10 cellular contexts compared by ENCODE assay signal in genomic region chr19:38840583-38840968, GRCh38. TPM values are rescaled to one million over a fixed set of nuclear protein-coding genes. Genes with fewer than 3 reads are reported as not detected.
DNase-seq lines count a peak whose midpoint lies in the region; ATAC-seq and TF ChIP-seq lines count a peak whose summit lies in the region.
"Had no signal": no experiment of that assay in that cellular context is flagged by ENCODE, and none has a peak within 500 bp of the region (broad histone marks: within the 10 kb centered on the region; RNA-seq: fewer than 3 reads in every experiment).

No MANE protein-coding gene starts in this region.

- H3K27me3 Mint-ChIP-seq in CD8-positive, alpha-beta memory T cell, result peaks cover 0 to 10% of the 10 kb centered on the region in 2 donors
- H3K27me3 Mint-ChIP-seq in central memory CD8-positive, alpha-beta T cell, result no peaks in the 10 kb centered on the region

- no peak for TF ChIP-seq POLR2A in prostate gland (IDR thresholded peaks at IDR 0.05)
- no peak for TF ChIP-seq POLR2A in transverse colon (IDR thresholded peaks at IDR 0.05)

- intact Hi-C loops in PC-9 (cut with micrococcal nuclease; ENCODE audit: unreplicated experiment), result no loop called here
- intact Hi-C loops in prostate gland (cut with DNase I), result no loop called here
- intact Hi-C loops in transverse colon (cut with DNase I; ENCODE audit: low total_unique reads), result no loop called here

- no peak for DNase-seq in CD8-positive, alpha-beta memory T cell
- no peak for DNase-seq in PC-9
- no peak for DNase-seq in central memory CD8-positive, alpha-beta T cell (ENCODE audit: low spot score in 2 of 2)
- DNase-seq in prostate gland (ENCODE audit: low spot score), result no peak
- DNase-seq in NCI-H2171 (lab: John Stamatoyannopoulos, UW), result no peak
- no peak for DNase-seq in transverse colon
- DNase-seq in foreskin fibroblast, result no peak
- DNase-seq: Kasumi-1, NCI-H2107, T1000 had no signal

- peaks cover 51% of the 10 kb centered on the region for H3K4me1 ChIP-seq in CD8-positive, alpha-beta memory T cell (ENCODE audit: insufficient read depth, low read length)
- H3K4me1 ChIP-seq in PC-9 (replicated peaks; ENCODE audit: insufficient read depth) (peaks cover 49% of the 10 kb centered on the region), prostate gland (replicated peaks) (peaks cover 27% of the 10 kb centered on the region), transverse colon (peaks cover 0 to 7% (median 1%) of the 10 kb centered on the region in 4 donors)

- BruUV-seq in PC-9 (replicated peaks; lab: Mats Ljungman, UMichigan), result no TSS peak

- H3K27ac Mint-ChIP-seq in CD8-positive, alpha-beta memory T cell, result peak overlapping the region in 6 of 8 donors; percentile 70 to 93 (median 87)
- H3K27ac Mint-ChIP-seq in central memory CD8-positive, alpha-beta T cell (ENCODE audit: low read depth), result peak overlapping the region; percentile 83

- peaks cover 96% of the 10 kb centered on the region for H3F3A ChIP-seq in PC-9 (ENCODE audit: insufficient read depth, low read depth)

- H3K4me3 Mint-ChIP-seq in CD8-positive, alpha-beta memory T cell, result peak overlapping the region in 2 of 7 donors; percentile 66 to 67
- H3K4me3 Mint-ChIP-seq in central memory CD8-positive, alpha-beta T cell, result peak overlapping the region; percentile 73

- no peak overlapping the region for H3K27ac ChIP-seq in CD8-positive, alpha-beta memory T cell (ENCODE audit: low read depth, low read length)
- peak overlapping the region; percentile 31 for H3K27ac ChIP-seq in PC-9
- H3K27ac ChIP-seq in prostate gland, result peak overlapping the region; percentile 2 to 81
- H3K27ac ChIP-seq in transverse colon, result peak overlapping the region in 1 of 4 donors; percentile 10

- no peaks in the 10 kb centered on the region for H3K9me3 ChIP-seq in CD8-positive, alpha-beta memory T cell (ENCODE audit: low read length)
- H3K9me3 ChIP-seq in PC-9 (ENCODE audit: insufficient read depth, low read depth), result no peaks in the 10 kb centered on the region
- H3K9me3 ChIP-seq in prostate gland, result no peaks in the 10 kb centered on the region
- H3K9me3 ChIP-seq in transverse colon, result no peaks in the 10 kb centered on the region

- peaks cover 46 to 62% (median 47%) of the 10 kb centered on the region in 3 donors for H3K4me1 Mint-ChIP-seq in CD8-positive, alpha-beta memory T cell
- H3K4me1 Mint-ChIP-seq in central memory CD8-positive, alpha-beta T cell, result peaks cover 59% of the 10 kb centered on the region

- POLR2A ChIA-PET in CD8-positive, alpha-beta memory T cell (lab: Charles Lee), result interaction anchor here (1.1 to 1.3 kb wide), 2 partner anchors 8 to 26 kb away, joined by 3 read pairs; no protein-coding TSS in a partner anchor
- POLR2A ChIA-PET in PC-9 (lab: Charles Lee; ENCODE audit: unreplicated experiment), result no interaction called here

- peaks cover 35% of the 10 kb centered on the region for H4K20me1 ChIP-seq in PC-9 (ENCODE audit: insufficient read depth)

- WGBS in prostate gland, result 74% methylated on average over 5 of the region's 5 CpGs
- whole genome bisulfite sequencing in transverse colon (ENCODE audit: low coverage in 1 of 2), 2 donors, result 93% methylated on average over 5 of the region's 5 CpGs; no CpG with 5 or more reads in 1 of the 2 donors

- no peak for TF ChIP-seq CTCF in PC-9 (conservative IDR thresholded peaks at IDR 0.05)
- no peak for TF ChIP-seq CTCF in prostate gland (IDR thresholded peaks at IDR 0.05)
- no peak for TF ChIP-seq CTCF in transverse colon (IDR thresholded peaks at IDR 0.05)
- TF ChIP-seq CTCF in foreskin fibroblast (IDR thresholded peaks at IDR 0.05; ENCODE audit: low read depth, low read length), result no peak

- in situ Hi-C loops in transverse colon (cut with MboI; ENCODE audit: low pct_ligation_motif_present in 1 of 4, low pct_unique_long_range_greater_than_20kb in 1 of 4, low sequenced_read_pairs in 3 of 4), result no loop called here

- ATAC-seq in central memory CD8-positive, alpha-beta T cell (replicated peaks; ENCODE audit: extremely low read depth, poor library complexity, severe bottlenecking), result no peak

- H3K4me2 ChIP-seq in PC-9, result no peak overlapping the region

- no peak for TF ChIP-seq EP300 in transverse colon (IDR thresholded peaks at IDR 0.05; ENCODE audit: low read depth)

- peaks cover 86% of the 10 kb centered on the region for H3K36me3 ChIP-seq in CD8-positive, alpha-beta memory T cell (ENCODE audit: insufficient read depth, low read length)
- H3K36me3 ChIP-seq in PC-9 (ENCODE audit: low read depth) (peaks cover 66% of the 10 kb centered on the region), prostate gland (peaks cover 40 to 51% of the 10 kb centered on the region in 2 donors), transverse colon (peaks cover 0 to 97% (median 47%) of the 10 kb centered on the region in 4 donors)

- peaks cover 37 to 98% (median 38%) of the 10 kb centered on the region in 3 donors for H3K36me3 Mint-ChIP-seq in CD8-positive, alpha-beta memory T cell
- H3K36me3 Mint-ChIP-seq in central memory CD8-positive, alpha-beta T cell (ENCODE audit: insufficient read depth), result peaks cover 95% of the 10 kb centered on the region

- H3K27me3 ChIP-seq in CD8-positive, alpha-beta memory T cell (ENCODE audit: insufficient read depth, low read length, poor library complexity, severe bottlenecking), result no peaks in the 10 kb centered on the region
- H3K27me3 ChIP-seq in PC-9 (ENCODE audit: insufficient read depth, low read depth), result no peaks in the 10 kb centered on the region
- H3K27me3 ChIP-seq in prostate gland (replicated peaks; ENCODE audit: insufficient read depth), result no peaks in the 10 kb centered on the region
- no peaks in the 10 kb centered on the region for H3K27me3 ChIP-seq in transverse colon

- CTCF ChIA-PET in CD8-positive, alpha-beta memory T cell (lab: Charles Lee), result interaction anchor here (0.9 to 1.1 kb wide), 2 partner anchors 9 to 90 kb away, joined by 3 to 4 read pairs; partner anchors contain the start of genes HNRNPL, MRPS12 and SARS2
- CTCF ChIA-PET in PC-9 (lab: Charles Lee), result no interaction called here

- no peak overlapping the region for H3K4me3 ChIP-seq in CD8-positive, alpha-beta memory T cell (ENCODE audit: low read length)
- H3K4me3 ChIP-seq in PC-9 (no peak overlapping the region), prostate gland (no peak overlapping the region), transverse colon (no peak overlapping the region), foreskin fibroblast (ENCODE audit: low read depth in 1 of 2, low read length in 2 of 2) (no peak overlapping the region)

- peaks cover 0 to 4% (median 2%) of the 10 kb centered on the region in 5 donors for H3K9me3 Mint-ChIP-seq in CD8-positive, alpha-beta memory T cell
- no peaks in the 10 kb centered on the region for H3K9me3 Mint-ChIP-seq in central memory CD8-positive, alpha-beta T cell

- H2AFZ ChIP-seq in PC-9, result no peak overlapping the region

- peaks cover 60% of the 10 kb centered on the region for H3K79me2 ChIP-seq in PC-9 (ENCODE audit: low read depth)

- H3K9me2 ChIP-seq in PC-9 (ENCODE audit: insufficient read depth), result no peaks in the 10 kb centered on the region

RNA-seq across cellular contexts. Expression of gene ECH1, which starts 9.0 kb away (rescaled TPM):
- total RNA-seq in CD8-positive, alpha-beta memory T cell, result 100 to 1,000 TPM; 111 to 114 TPM
- 272 TPM for polyA plus RNA-seq in CD8-positive, alpha-beta memory T cell
- total RNA-seq in PC-9 (2021) (142 and 143 TPM in 2 replicates), prostate gland (100 to 1,000 TPM; 129 to 158 TPM), transverse colon (100 to 1,000 TPM; 181 to 313 (median 228) TPM)

RNA-seq across cellular contexts. Expression of gene HNRNPL, which starts 9.2 kb away (rescaled TPM):
- 100 to 1,000 TPM; 656 to 679 TPM for total RNA-seq in CD8-positive, alpha-beta memory T cell
- polyA plus RNA-seq in CD8-positive, alpha-beta memory T cell, result 73.4 TPM
- 368 and 443 TPM in 2 replicates for total RNA-seq in PC-9 (2021)
- total RNA-seq in prostate gland, result 100 to 1,000 TPM; 210 to 231 TPM
- 100 to 1,000 TPM; 139 to 200 (median 174) TPM for total RNA-seq in transverse colon

RNA-seq across cellular contexts. Expression of gene LGALS4, which starts 27.8 kb away (rescaled TPM):
- 1 to 10 TPM; 1.2 to 1.8 TPM for total RNA-seq in CD8-positive, alpha-beta memory T cell
- 0.44 TPM for polyA plus RNA-seq in CD8-positive, alpha-beta memory T cell
- total RNA-seq in PC-9 (2021) (1.0 and 2.2 TPM in 2 replicates), prostate gland (1 to 10 TPM in 1 of 2 donors, under 1 TPM in 1; 0.91 to 3.7 TPM), transverse colon (1,000 to 10,000 TPM; 1,815 to 4,845 (median 3,695) TPM)

RNA-seq across cellular contexts. Expression of gene RINL, which starts 37.5 kb away (rescaled TPM):
- total RNA-seq in CD8-positive, alpha-beta memory T cell, result 10 to 100 TPM; 82.3 to 85.4 TPM
- 42.6 TPM for polyA plus RNA-seq in CD8-positive, alpha-beta memory T cell
- total RNA-seq in PC-9 (2021) (10.3 and 14.6 TPM in 2 replicates), prostate gland (10 to 100 TPM in 1 of 2 donors, 1 to 10 TPM in 1; 3.1 to 10.2 TPM), transverse colon (1 to 10 TPM; 1.8 to 7.0 (median 3.6) TPM)

RNA-seq across cellular contexts. Expression of gene LGALS7B, which starts 51.6 kb away (rescaled TPM):
- total RNA-seq in CD8-positive, alpha-beta memory T cell, result not detected
- not detected for polyA plus RNA-seq in CD8-positive, alpha-beta memory T cell
- total RNA-seq in PC-9 (2021), result not detected in 2 replicates
- 1 to 10 TPM; 3.8 to 9.8 TPM for total RNA-seq in prostate gland
- total RNA-seq in transverse colon, result not detected

Comparison
In these comparisons a context has a peak if more than half of its experiments do, and no peak if none do; other contexts are left out.
1. RNA of gene LGALS4, which starts 27.8 kb away (total RNA-seq): 1,815 to 4,845 TPM in transverse colon; 0.91 to 3.7 TPM in prostate gland, 1.2 to 1.8 TPM in CD8-positive, alpha-beta memory T cell and 1.0 to 2.2 TPM in PC-9; every median in the first group is over 100 times any median in the second.